Comparison of ENCODE assay signal across 17 cellular contexts in the genomic region with DNA sequence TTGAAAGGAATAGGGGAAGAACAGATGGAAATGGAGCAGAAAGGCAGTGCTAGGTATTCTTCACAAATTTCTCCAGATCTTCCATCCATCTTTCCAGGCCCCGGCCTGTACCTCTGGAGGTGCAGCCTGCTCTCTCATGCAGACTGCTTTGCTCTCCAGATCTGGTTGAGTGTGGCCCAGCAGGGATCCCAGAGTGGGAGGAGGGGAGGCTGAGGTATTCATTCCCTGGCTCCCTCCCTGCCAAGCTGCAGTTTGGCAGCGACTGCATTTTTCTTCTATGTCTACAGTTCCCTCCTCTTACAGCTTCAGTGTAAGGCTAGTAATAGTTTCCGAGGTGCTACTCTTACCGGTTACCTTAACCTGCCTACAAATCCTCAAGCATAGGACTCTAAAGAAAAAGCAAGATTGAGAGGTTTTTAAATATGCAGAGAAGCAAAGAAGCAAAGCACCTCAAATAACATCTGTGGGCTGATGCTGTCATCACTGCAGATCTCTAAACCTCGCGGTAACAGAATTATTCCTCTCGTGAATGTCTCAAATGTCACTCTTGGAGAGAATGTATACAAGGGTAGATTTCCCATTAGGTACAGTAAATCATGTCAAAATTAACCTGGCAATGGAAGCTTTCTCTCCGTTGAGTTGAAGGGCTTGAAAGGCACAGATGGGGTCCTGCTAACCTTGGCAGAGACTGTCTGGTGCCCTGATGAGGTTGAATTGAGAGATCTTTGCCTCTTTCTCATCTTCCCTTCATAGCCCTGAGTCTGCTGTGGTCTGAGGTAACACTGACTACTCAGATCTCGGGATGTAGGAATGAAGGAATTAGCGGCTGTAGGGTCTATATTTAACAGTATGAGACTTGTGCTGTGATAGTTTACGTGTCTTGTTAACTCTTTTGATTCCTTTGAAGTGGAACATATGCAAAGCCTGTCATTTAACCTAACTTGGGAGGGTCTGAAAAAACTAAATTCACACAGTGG.
DNase-seq lines count a peak whose midpoint lies in the region; ATAC-seq, FAIRE-seq and TF ChIP-seq lines count a peak whose summit lies in the region.
"Had no signal": no experiment of that assay in that cellular context is flagged by ENCODE, and none has a peak within 500 bp of the region (broad histone marks: within the 10 kb centered on the region; RNA-seq: fewer than 3 reads in every experiment).

No MANE protein-coding gene starts in this region.

- H3K36me3 ChIP-seq in adipocyte (ENCODE audit: control insufficient read depth, insufficient read depth, low read length, severe bottlenecking) (no peaks in the 10 kb centered on the region), hepatocyte (replicated peaks; ENCODE audit: insufficient read depth, low read depth) (no peaks in the 10 kb centered on the region)
- H3K36me3 ChIP-seq: SJCRH30 had no signal

- ATAC-seq in GM21381 (IDR thresholded peaks at IDR 0.05; ENCODE audit: unreplicated experiment) = no peak

- H3K27me3 ChIP-seq in adipocyte (replicated peaks; ENCODE audit: control insufficient read depth, insufficient read depth, low read length) (no peaks in the 10 kb centered on the region), hepatocyte (no peaks in the 10 kb centered on the region)
- H3K27me3 ChIP-seq: SJCRH30 had no signal

- peak overlapping the region; percentile 55 for H2AFZ ChIP-seq in hepatocyte

- H3K4me1 ChIP-seq in adipocyte (ENCODE audit: control insufficient read depth, insufficient read depth, low read length) (peaks cover 7% of the 10 kb centered on the region), hepatocyte (ENCODE audit: insufficient read depth) (no peaks in the 10 kb centered on the region)
- H3K4me1 ChIP-seq: SJCRH30 had no signal

- no peak for TF ChIP-seq CTCF in hepatocyte (IDR thresholded peaks at IDR 0.05; ENCODE audit: poor library complexity)

- H3K79me2 ChIP-seq in hepatocyte = no peaks in the 10 kb centered on the region

- 63% methylated on average over 11 of the region's 11 CpGs for WGBS in hepatocyte (ENCODE audit: low lambda C conversion rate, missing lambda C conversion rate)

- H3K4me2 ChIP-seq in hepatocyte = peak overlapping the region; percentile 34

- no peak for FAIRE-seq in HTR-8/SVneo (lab: Jason Lieb, UNC)
- FAIRE-seq: endometrium, G401.6, islet of Langerhans had no signal

- H3K4me3 ChIP-seq in adipocyte (ENCODE audit: low read length) (no peak overlapping the region), hepatocyte (no peak overlapping the region)
- H3K4me3 ChIP-seq: SJCRH30 had no signal

- DNase-seq in NCI-H1417 (lab: John Stamatoyannopoulos, UW) (peak in 2 of 3 experiments; percentile 30 to 78), NCI-H1417 treated with DMSO at 0.1 percent for 48 hours (lab: John Stamatoyannopoulos, UW) (no peak), adipocyte (ENCODE audit: low read depth) (peak; percentile 43), hepatocyte (ENCODE audit: low spot score) (no peak), superior temporal gyrus (ENCODE audit: extremely low spot score) (peak; percentile 47), HTR-8/SVneo (ENCODE audit: insufficient read length, low spot score) (no peak)
- no peak for DNase-seq in activated CD8-positive, alpha-beta memory T cell treated with anti-CD3 and anti-CD28 coated beads for 24 hours
- DNase-seq: activated CD4-positive, alpha-beta T cell treated with anti-CD3 and anti-CD28 coated beads, Interleukin-2, amount 10 ng/mL, durations not matched to agents 24 days and 14 days; activated naive CD4-positive, alpha-beta T cell treated with Interleukin-2 at 50 U/mL for 16 hours; NCI-H2029 had no signal

- no peaks in the 10 kb centered on the region for H4K20me1 ChIP-seq in hepatocyte (ENCODE audit: insufficient read depth, poor library complexity, severe bottlenecking)

- no peak overlapping the region for H3K9ac ChIP-seq in adipocyte (ENCODE audit: low read length)

- H3K9me3 ChIP-seq in adipocyte (ENCODE audit: control insufficient read depth, low read length) = no peaks in the 10 kb centered on the region
- H3K9me3 ChIP-seq in hepatocyte (ENCODE audit: low read depth) = no peaks in the 10 kb centered on the region
- H3K9me3 ChIP-seq: SJCRH30 had no signal

- no peaks in the 10 kb centered on the region for H3K9me2 ChIP-seq in hepatocyte (replicated peaks; ENCODE audit: insufficient read depth)

- H3K27ac ChIP-seq in hepatocyte = no peak overlapping the region
- H3K27ac ChIP-seq: 22Rv1, HL-60, SJCRH30 had no signal

Comparison
In these comparisons a context has a peak if more than half of its experiments do, and no peak if none do; other contexts are left out.
1. DNase-seq: peak in NCI-H1417 (2 of 3), adipocyte (single experiment) and superior temporal gyrus (single experiment); none in NCI-H1417 treated with DMSO at 0.1 percent for 48 hours (single experiment), hepatocyte (single experiment), HTR-8/SVneo (single experiment) and activated CD8-positive, alpha-beta memory T cell treated with anti-CD3 and anti-CD28 coated beads for 24 hours (single experiment).